ENCODE assay signal across 11 cellular contexts in the genomic region with DNA sequence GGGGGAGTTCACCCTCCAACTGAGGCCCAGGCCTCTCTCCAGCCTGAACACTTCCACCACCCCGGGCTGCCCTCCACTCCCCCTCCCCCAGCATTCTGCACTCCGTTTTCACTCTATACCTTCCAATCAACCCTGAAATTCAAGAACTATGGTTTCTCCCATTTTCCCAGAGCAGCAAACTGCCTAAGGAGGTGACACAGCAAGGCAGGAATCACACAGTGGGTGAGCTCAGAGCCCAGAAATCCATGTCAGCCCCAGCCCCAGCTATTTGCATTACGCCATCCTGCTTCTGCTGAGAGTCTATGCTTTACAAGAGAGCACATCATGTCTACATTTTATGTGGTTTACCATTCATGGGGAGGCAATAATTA. TPM values are rescaled to one million over a fixed set of nuclear protein-coding genes. Genes with fewer than 3 reads are reported as not detected.
DNase-seq lines count a peak whose midpoint lies in the region; ATAC-seq, FAIRE-seq and TF ChIP-seq lines count a peak whose summit lies in the region.
"Had no signal": no experiment of that assay in that cellular context is flagged by ENCODE, and none has a peak within 500 bp of the region (broad histone marks: within the 10 kb centered on the region; RNA-seq: fewer than 3 reads in every experiment).

No MANE protein-coding gene starts in this region.

- ATAC-seq in A549 (peak; percentile 28 to 49; a peak in 4 of 6 replicates), sciatic nerve (no peak)

- intact Hi-C loops in sciatic nerve (cut with DNase I): no loop called here

- no peak for TF ChIP-seq POLR2A in A549 (IDR thresholded peaks at IDR 0.05; ENCODE audit: low read length)

- H3K9ac ChIP-seq in HUES48 (ENCODE audit: low read depth, low read length): no peak overlapping the region

- in situ Hi-C loops in astrocyte of the spinal cord (cut with HindIII; ENCODE audit: low sequenced_read_pairs): no loop called here

- H3K4me2 ChIP-seq in A549: peak overlapping the region; percentile 92

- no peak for DNase-seq in A549 (ENCODE audit: low read depth in 1 of 2, low spot score in 1 of 2)
- DNase-seq in astrocyte of the spinal cord (ENCODE audit: low read depth, low spot score): peak; percentile 24
- DNase-seq in iris pigment epithelial cell (ENCODE audit: low read depth): peak; percentile 45
- no peak for DNase-seq in activated naive CD4-positive, alpha-beta T cell (lab: John Stamatoyannopoulos, UW)
- DNase-seq in coronary artery (ENCODE audit: low spot score): no peak
- DNase-seq in sciatic nerve (ENCODE audit: low spot score): no peak
- DNase-seq in NAMALWA (ENCODE audit: low spot score): no peak
- DNase-seq: GF-D8, NCI-H2081 had no signal

- no peaks in the 10 kb centered on the region for H3K4me1 ChIP-seq in A549
- peaks cover 40% of the 10 kb centered on the region for H3K4me1 ChIP-seq in HUES48 (ENCODE audit: control insufficient read depth, insufficient read depth, low read length)

- peaks cover 75% of the 10 kb centered on the region for H3K27me3 ChIP-seq in HUES48 (ENCODE audit: control insufficient read depth, insufficient read depth, low read length)

- H3K4me3 ChIP-seq in A549: no peak overlapping the region; the same call in 2 of the 3 replicates
- peak overlapping the region; percentile 57; the same call in 1 of the 2 replicates for H3K4me3 ChIP-seq in HUES48 (ENCODE audit: low read depth, low read length)
- H3K4me3 ChIP-seq in astrocyte of the spinal cord (ENCODE audit: low read depth, low read length): no peak overlapping the region
- H3K4me3 ChIP-seq in coronary artery: no peak overlapping the region

- WGBS in A549 (ENCODE audit: missing lambda C conversion rate): 33% methylated on average over 3 of the region's 3 CpGs

- FAIRE-seq in A549 (lab: Jason Lieb, UNC): no peak

- no peak for TF ChIP-seq EP300 in A549 (IDR thresholded peaks at IDR 0.05)

- TF ChIP-seq CTCF in A549 (IDR thresholded peaks at IDR 0.05): no peak; the same call in 2 of the 3 replicates
- no peak for TF ChIP-seq CTCF in astrocyte of the spinal cord (IDR thresholded peaks at IDR 0.05; ENCODE audit: low read depth, low read length)
- TF ChIP-seq CTCF in coronary artery (IDR thresholded peaks at IDR 0.05): no peak

- no peak; a peak in 1 of 5 replicates for TF ChIP-seq RAD21 in A549 (conservative IDR thresholded peaks at IDR 0.05 in 1 of 2, IDR thresholded peaks at IDR 0.05 in 1 of 2)

- H3K9me3 ChIP-seq in A549: no peaks in the 10 kb centered on the region
- no peaks in the 10 kb centered on the region for H3K9me3 ChIP-seq in HUES48 (ENCODE audit: control insufficient read depth, insufficient read depth, low read length)

- POLR2A ChIA-PET in A549 (lab: Yijun Ruan, JAX): no interaction called here

- CTCF ChIA-PET in A549 (lab: Yijun Ruan, JAX): interaction anchor here (0.7 to 4.1 kb wide), 17 partner anchors 9 to 422 kb away, joined by 3 to 100 read pairs (median 4); no protein-coding TSS in a partner anchor

- H3K27ac ChIP-seq in A549: no peak overlapping the region
- no peak overlapping the region for H3K27ac ChIP-seq in HUES48 (ENCODE audit: low read depth, low read length)
- H3K27ac ChIP-seq in coronary artery: no peak overlapping the region

- H3K36me3 ChIP-seq in HUES48 (ENCODE audit: control insufficient read depth, insufficient read depth, low read length): no peaks in the 10 kb centered on the region

TF ChIP-seq in A549, 52 proteins besides CTCF, POLR2A, EP300 and RAD21:
- no peak for TF ChIP-seq ZSCAN20 (CRISPR knock-in tag; IDR thresholded peaks at IDR 0.05)
- TF ChIP-seq JUN (IDR thresholded peaks at IDR 0.05): no peak
- TF ChIP-seq HEYL (CRISPR knock-in tag; IDR thresholded peaks at IDR 0.05): no peak

RNA-seq across cellular contexts. Expression of a gene that starts 12.0 kb away (rescaled TPM):
- polyA plus RNA-seq in A549 (2011; rRNA removed) (2.4 and 3.8 TPM in 2 replicates), A549 (2017; fragmentation: RNase III; extraction: RNeasy Plus Mini Kit Qiagen cat#74134 plus additional on column Dnase treatment) (2.0 to 2.6 TPM (median 2.6 TPM) in 3 replicates)
- polyA plus RNA-seq in A549 (2012; cell fraction: cytosol; rRNA removed): 3.3 and 3.9 TPM in 2 replicates
- polyA plus RNA-seq in A549 (2012; cell fraction: nucleus; rRNA removed): 3.3 and 3.5 TPM in 2 replicates
- 3.2 and 4.2 TPM in 2 replicates for polyA minus RNA-seq in A549 (2011; rRNA and poly(A)+ RNA removed)
- total RNA-seq in sciatic nerve: 0.49 TPM
- total RNA-seq: activated CD8-positive, alpha-beta memory T cell treated with anti-CD3 and anti-CD28 coated beads for 36 hours had no signal

Comparison
In these comparisons a context has a peak if more than half of its experiments do, and no peak if none do; other contexts are left out.
1. DNase-seq: peak in astrocyte of the spinal cord (single experiment) and iris pigment epithelial cell (single experiment); none in A549 (0 of 2), activated naive CD4-positive, alpha-beta T cell (0 of 4), coronary artery (single experiment), sciatic nerve (single experiment) and NAMALWA (single experiment).